ENCODE assay signal across 8 cellular contexts in genomic region chr7:87220734-87221215, GRCh38. TPM values are rescaled to one million over a fixed set of nuclear protein-coding genes. Genes with fewer than 3 reads are reported as not detected.
A peak's percentile ranks its signal among the peaks of the same experiment; 100 is the strongest.
DNase-seq lines count a peak whose midpoint lies in the region; ATAC-seq and TF ChIP-seq lines count a peak whose summit lies in the region.

No MANE protein-coding gene starts in this region.

- WGBS in endodermal cell (ENCODE audit: insufficient coverage in 1 of 2, insufficient read length in 1 of 2), 2 experiments = 40 to 43% methylated on average over 13 to 17 of the region's 17 CpGs

- H3K36me3 Mint-ChIP-seq in endodermal cell (ENCODE audit: low read depth) (peaks cover 12% of the 10 kb centered on the region), nephron (ENCODE audit: low read depth) (no peaks in the 10 kb centered on the region)

- ATAC-seq in HG03025 (IDR thresholded peaks at IDR 0.05; ENCODE audit: low FRiP score, unreplicated experiment) = no peak
- no peak for ATAC-seq in GM18870 (IDR thresholded peaks at IDR 0.05; ENCODE audit: unreplicated experiment)

- H3K9me3 Mint-ChIP-seq in endodermal cell (no peaks in the 10 kb centered on the region), nephron (no peaks in the 10 kb centered on the region)

- H3K27me3 Mint-ChIP-seq in endodermal cell (ENCODE audit: insufficient read depth) (peaks cover 6% of the 10 kb centered on the region), nephron (ENCODE audit: low read depth) (peaks cover 9% of the 10 kb centered on the region)

- peaks cover 37% of the 10 kb centered on the region for H3K79me2 ChIP-seq in OCI-LY3 (ENCODE audit: low read length)

- DNase-seq in NCI-H2227 (lab: John Stamatoyannopoulos, UW; ENCODE audit: unreplicated experiment) (peak; percentile 39), NCI-H2227 treated with DMSO at 0.1 percent for 48 hours (lab: John Stamatoyannopoulos, UW) (no peak), endodermal cell (peak; percentile 60), amniotic stem cell (lab: John Stamatoyannopoulos, UW) (no peak)

- H3K4me1 ChIP-seq in OCI-LY3 (ENCODE audit: low read length) (peaks cover 30% of the 10 kb centered on the region), endodermal cell (ENCODE audit: control insufficient read depth, insufficient read depth, low read length) (no peaks in the 10 kb centered on the region)

- H3K36me3 ChIP-seq in OCI-LY3 (replicated peaks; ENCODE audit: low read depth, low read length) (peaks cover 21% of the 10 kb centered on the region), endodermal cell (ENCODE audit: control insufficient read depth, insufficient read depth, low read length) (peaks cover 7% of the 10 kb centered on the region)

- H3K9ac ChIP-seq in OCI-LY3 (ENCODE audit: low read length) = peak overlapping the region; percentile 99; the same call in 1 of the 2 replicates
- no peak overlapping the region for H3K9ac ChIP-seq in endodermal cell (ENCODE audit: extremely low read depth, low read length, poor library complexity, severe bottlenecking)

- H4K20me1 ChIP-seq in OCI-LY3 (ENCODE audit: insufficient read depth, low read length) = peaks cover 10% of the 10 kb centered on the region

- peak overlapping the region; percentile 90 for H3K4me3 Mint-ChIP-seq in endodermal cell
- H3K4me3 Mint-ChIP-seq in nephron = peak overlapping the region; percentile 90 to 98 (median 97)

- H3K27me3 ChIP-seq in OCI-LY3 (ENCODE audit: low read depth, low read length) (peaks cover 33% of the 10 kb centered on the region), endodermal cell (ENCODE audit: control insufficient read depth, insufficient read depth, low read length, poor library complexity, severe bottlenecking) (peaks cover 53% of the 10 kb centered on the region)

- H2AFZ ChIP-seq in OCI-LY3 (ENCODE audit: low read depth, low read length) = peak overlapping the region; percentile 50; the same call in 1 of the 2 replicates

- no peak for TF ChIP-seq CTCF in OCI-LY3 (IDR thresholded peaks at IDR 0.05; ENCODE audit: low read depth, low read length)
- no peak for TF ChIP-seq CTCF in endodermal cell (conservative IDR thresholded peaks at IDR 0.05)
- no peak for TF ChIP-seq CTCF in nephron (IDR thresholded peaks at IDR 0.05; ENCODE audit: unreplicated experiment in 3 of 3)

- H3K4me2 ChIP-seq in OCI-LY3 (ENCODE audit: low read length) = peak overlapping the region; percentile 95

- H3K4me3 ChIP-seq in OCI-LY3 (ENCODE audit: low read length) (peak overlapping the region; percentile 81), endodermal cell (ENCODE audit: low read length) (peak overlapping the region; percentile 87)

- no peak overlapping the region for H3K27ac Mint-ChIP-seq in endodermal cell
- peak overlapping the region in 2 of 3 experiments; percentile 17 to 22 for H3K27ac Mint-ChIP-seq in nephron

- H3K27ac ChIP-seq in OCI-LY3 (ENCODE audit: low read length) = no peak overlapping the region
- no peak overlapping the region for H3K27ac ChIP-seq in endodermal cell (ENCODE audit: low read depth, low read length)

- H3K4me1 Mint-ChIP-seq in endodermal cell (peaks cover 14% of the 10 kb centered on the region), nephron (peaks cover 28% of the 10 kb centered on the region)

- no peaks in the 10 kb centered on the region for H3K9me3 ChIP-seq in OCI-LY3 (ENCODE audit: insufficient read depth, low read length)
- no peaks in the 10 kb centered on the region for H3K9me3 ChIP-seq in endodermal cell (ENCODE audit: control insufficient read depth, low read length)

RNA-seq across cellular contexts. Expression of gene TMEM243, which starts 1.2 kb away (rescaled TPM):
- 10 to 100 TPM; 21.7 to 22.3 TPM for total RNA-seq in endodermal cell
- 18.5 TPM for polyA plus RNA-seq in endodermal cell (2013, experiment 1 of 2)
- 16.6 TPM for polyA plus RNA-seq in endodermal cell (2013, experiment 2 of 2)

Comparison
In these comparisons a context has a peak if more than half of its experiments do, and no peak if none do; other contexts are left out.
1. DNase-seq: peak in NCI-H2227 (single experiment) and endodermal cell (single experiment); none in NCI-H2227 treated with DMSO at 0.1 percent for 48 hours (single experiment) and amniotic stem cell (single experiment).